Comparison of ENCODE assay signal across 15 cellular contexts in genomic region chr13:105272660-105273631, GRCh38.
DNase-seq lines count a peak whose midpoint lies in the region; ATAC-seq and TF ChIP-seq lines count a peak whose summit lies in the region.
"Had no signal": no experiment of that assay in that cellular context is flagged by ENCODE, and none has a peak within 500 bp of the region (broad histone marks: within the 10 kb centered on the region; RNA-seq: fewer than 3 reads in every experiment).

No MANE protein-coding gene starts in this region.

- DNase-seq in NOMO-1 treated with dmso at 0.1 percent for 144 hours (lab: John Stamatoyannopoulos, UW; ENCODE audit: unreplicated experiment) = peak; percentile 65
- no peak for DNase-seq in foreskin keratinocyte
- no peak for DNase-seq in stimulated activated effector memory CD8-positive, alpha-beta T cell treated with anti-CD3 and anti-CD28 coated beads, Interleukin-12 subunit alpha, Interleukin-12 subunit beta, amount 100 ng/mL, for 72 hours (ENCODE audit: low spot score in 2 of 2)
- no peak for DNase-seq in NCI-H1092 treated with DMSO at 0.1 percent for 48 hours (lab: John Stamatoyannopoulos, UW)
- DNase-seq in activated CD8-positive, alpha-beta T cell treated with anti-CD3 and anti-CD28 coated beads for 36 hours = no peak
- DNase-seq: aorta; CD4-positive, alpha-beta T cell; NCI-H2107; PC-9; stimulated activated CD4-positive, alpha-beta T cell treated with anti-CD3 and anti-CD28 coated beads, Interleukin-4, amount 100 ng/mL, for 1 hour had no signal

- POLR2A ChIA-PET in activated CD8-positive, alpha-beta T cell treated with anti-CD3 and anti-CD28 coated beads for 36 hours (lab: Charles Lee) = no interaction called here

- H3K4me3 Mint-ChIP-seq in stimulated activated effector memory CD8-positive, alpha-beta T cell treated with anti-CD3 and anti-CD28 coated beads, Interleukin-12 subunit alpha, Interleukin-12 subunit beta, amount 100 ng/mL, for 72 hours = no peak overlapping the region
- H3K4me3 Mint-ChIP-seq in activated CD8-positive, alpha-beta T cell treated with anti-CD3 and anti-CD28 coated beads for 36 hours = no peak overlapping the region
- H3K4me3 Mint-ChIP-seq: CD4-positive, alpha-beta T cell; stimulated activated naive CD8-positive, alpha-beta T cell treated with anti-CD3 and anti-CD28 coated beads, Interleukin-15, Interleukin-2, amounts not matched to agents 100 ng/mL and 50 ng/mL, for 24 hours; T-helper 1 cell treated with Interleukin-12 subunit alpha and Interleukin-12 subunit beta and Interleukin-4 antibody, amounts not matched to agents 30 μg/mL and 1 μg/mL, for 36 hours had no signal

- H3K27me3 ChIP-seq in foreskin keratinocyte = no peaks in the 10 kb centered on the region

- peak; percentile 42 for ATAC-seq in GM18868 (IDR thresholded peaks at IDR 0.05; ENCODE audit: unreplicated experiment)
- ATAC-seq in foreskin keratinocyte = peak; percentile 10
- peak; percentile 43 for ATAC-seq in stimulated activated effector memory CD8-positive, alpha-beta T cell treated with anti-CD3 and anti-CD28 coated beads, Interleukin-12 subunit alpha, Interleukin-12 subunit beta, amount 100 ng/mL, for 72 hours
- no peak for ATAC-seq in GM21360 (IDR thresholded peaks at IDR 0.05; ENCODE audit: unreplicated experiment)
- no peak for ATAC-seq in activated CD8-positive, alpha-beta T cell treated with anti-CD3 and anti-CD28 coated beads for 36 hours
- ATAC-seq: K562 had no signal

- no peak for TF ChIP-seq CTCF in foreskin keratinocyte (conservative IDR thresholded peaks at IDR 0.05)
- TF ChIP-seq CTCF in activated CD8-positive, alpha-beta T cell treated with anti-CD3 and anti-CD28 coated beads for 36 hours (IDR thresholded peaks at IDR 0.05) = no peak

- CTCF ChIA-PET in activated CD8-positive, alpha-beta T cell treated with anti-CD3 and anti-CD28 coated beads for 36 hours (lab: Charles Lee) = no interaction called here

- no peak overlapping the region for H3K27ac Mint-ChIP-seq in stimulated activated effector memory CD8-positive, alpha-beta T cell treated with anti-CD3 and anti-CD28 coated beads, Interleukin-12 subunit alpha, Interleukin-12 subunit beta, amount 100 ng/mL, for 72 hours
- H3K27ac Mint-ChIP-seq in activated CD8-positive, alpha-beta T cell treated with anti-CD3 and anti-CD28 coated beads for 36 hours = no peak overlapping the region
- H3K27ac Mint-ChIP-seq: CD4-positive, alpha-beta T cell; stimulated activated naive CD8-positive, alpha-beta T cell treated with anti-CD3 and anti-CD28 coated beads, Interleukin-15, Interleukin-2, amounts not matched to agents 100 ng/mL and 50 ng/mL, for 24 hours; T-helper 1 cell treated with Interleukin-12 subunit alpha and Interleukin-12 subunit beta and Interleukin-4 antibody, amounts not matched to agents 30 μg/mL and 1 μg/mL, for 36 hours had no signal

- H3K4me1 ChIP-seq in foreskin keratinocyte = no peaks in the 10 kb centered on the region

- H3K36me3 Mint-ChIP-seq in stimulated activated effector memory CD8-positive, alpha-beta T cell treated with anti-CD3 and anti-CD28 coated beads, Interleukin-12 subunit alpha, Interleukin-12 subunit beta, amount 100 ng/mL, for 72 hours = no peaks in the 10 kb centered on the region
- no peaks in the 10 kb centered on the region for H3K36me3 Mint-ChIP-seq in activated CD8-positive, alpha-beta T cell treated with anti-CD3 and anti-CD28 coated beads for 36 hours (ENCODE audit: low read depth)

- H3K27me3 Mint-ChIP-seq in activated CD8-positive, alpha-beta T cell treated with anti-CD3 and anti-CD28 coated beads for 36 hours = no peaks in the 10 kb centered on the region

- no peaks in the 10 kb centered on the region for H3K4me1 Mint-ChIP-seq in stimulated activated effector memory CD8-positive, alpha-beta T cell treated with anti-CD3 and anti-CD28 coated beads, Interleukin-12 subunit alpha, Interleukin-12 subunit beta, amount 100 ng/mL, for 72 hours
- peaks cover 2% of the 10 kb centered on the region for H3K4me1 Mint-ChIP-seq in activated CD8-positive, alpha-beta T cell treated with anti-CD3 and anti-CD28 coated beads for 36 hours (ENCODE audit: low read depth)

- no peak overlapping the region for H3K27ac ChIP-seq in foreskin keratinocyte
- H3K27ac ChIP-seq: PC-9 had no signal

- H3K9me3 Mint-ChIP-seq in stimulated activated effector memory CD8-positive, alpha-beta T cell treated with anti-CD3 and anti-CD28 coated beads, Interleukin-12 subunit alpha, Interleukin-12 subunit beta, amount 100 ng/mL, for 72 hours = no peaks in the 10 kb centered on the region
- H3K9me3 Mint-ChIP-seq in activated CD8-positive, alpha-beta T cell treated with anti-CD3 and anti-CD28 coated beads for 36 hours = no peaks in the 10 kb centered on the region
- H3K9me3 Mint-ChIP-seq: CD4-positive, alpha-beta T cell; stimulated activated naive CD8-positive, alpha-beta T cell treated with anti-CD3 and anti-CD28 coated beads, Interleukin-15, Interleukin-2, amounts not matched to agents 100 ng/mL and 50 ng/mL, for 24 hours; T-helper 1 cell treated with Interleukin-12 subunit alpha and Interleukin-12 subunit beta and Interleukin-4 antibody, amounts not matched to agents 30 μg/mL and 1 μg/mL, for 36 hours had no signal

- intact Hi-C loops in activated CD8-positive, alpha-beta T cell treated with anti-CD3 and anti-CD28 coated beads for 36 hours (cut with micrococcal nuclease) = no loop called here

Comparison
In these comparisons a context has a peak if more than half of its experiments do, and no peak if none do; other contexts are left out.
1. ATAC-seq: peak in GM18868 (single experiment), foreskin keratinocyte (single experiment) and stimulated activated effector memory CD8-positive, alpha-beta T cell treated with anti-CD3 and anti-CD28 coated beads, Interleukin-12 subunit alpha, Interleukin-12 subunit beta, amount 100 ng/mL, for 72 hours (single experiment); none in GM21360 (single experiment) and activated CD8-positive, alpha-beta T cell treated with anti-CD3 and anti-CD28 coated beads for 36 hours (single experiment).